In the genomic region with DNA sequence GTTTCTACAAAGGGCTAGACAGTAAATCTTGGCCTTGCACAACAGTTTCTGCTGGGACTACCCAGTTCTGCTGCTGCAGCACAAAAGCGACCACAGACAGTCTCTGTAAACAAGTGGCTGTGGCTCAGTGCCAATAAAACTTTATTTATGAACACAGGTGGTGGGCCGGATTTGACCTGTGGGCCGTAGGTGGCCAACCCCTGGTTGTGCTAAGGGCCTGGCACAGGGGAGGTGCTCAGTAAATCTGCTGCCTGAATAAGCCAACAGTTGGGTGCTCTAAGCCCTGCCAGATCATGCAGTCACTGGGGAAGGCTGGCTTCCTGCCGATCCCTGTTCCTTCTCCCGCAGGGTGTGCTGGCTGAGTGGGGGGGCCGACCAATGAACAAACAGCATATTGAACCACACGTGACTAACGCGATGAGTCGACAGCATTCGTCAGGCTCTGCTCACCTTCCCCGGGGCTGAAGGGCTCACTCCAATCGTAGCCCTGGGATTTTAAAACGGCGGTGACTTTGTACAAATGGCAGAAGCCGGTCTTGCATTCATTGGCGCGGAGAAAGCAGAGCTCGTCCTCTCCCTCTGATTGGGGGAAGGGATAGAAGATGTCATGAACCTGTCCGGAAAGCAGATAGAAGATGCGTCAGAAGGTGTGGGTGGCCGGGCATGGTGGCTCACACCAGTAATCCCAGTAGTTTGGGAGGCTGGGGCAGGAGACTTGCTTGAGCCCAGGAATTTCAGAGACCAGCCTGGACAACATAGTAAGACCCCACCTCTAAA, we compare ENCODE assay signal across 1 cellular context.
TF ChIP-seq lines count a peak whose summit lies in the region.

No MANE protein-coding gene starts in this region.

TF ChIP-seq in HEK293, 187 proteins besides CTCF, POLR2A, EP300 and RAD21 (continued from another document and continues in another):
- TF ChIP-seq, protein P1, sequence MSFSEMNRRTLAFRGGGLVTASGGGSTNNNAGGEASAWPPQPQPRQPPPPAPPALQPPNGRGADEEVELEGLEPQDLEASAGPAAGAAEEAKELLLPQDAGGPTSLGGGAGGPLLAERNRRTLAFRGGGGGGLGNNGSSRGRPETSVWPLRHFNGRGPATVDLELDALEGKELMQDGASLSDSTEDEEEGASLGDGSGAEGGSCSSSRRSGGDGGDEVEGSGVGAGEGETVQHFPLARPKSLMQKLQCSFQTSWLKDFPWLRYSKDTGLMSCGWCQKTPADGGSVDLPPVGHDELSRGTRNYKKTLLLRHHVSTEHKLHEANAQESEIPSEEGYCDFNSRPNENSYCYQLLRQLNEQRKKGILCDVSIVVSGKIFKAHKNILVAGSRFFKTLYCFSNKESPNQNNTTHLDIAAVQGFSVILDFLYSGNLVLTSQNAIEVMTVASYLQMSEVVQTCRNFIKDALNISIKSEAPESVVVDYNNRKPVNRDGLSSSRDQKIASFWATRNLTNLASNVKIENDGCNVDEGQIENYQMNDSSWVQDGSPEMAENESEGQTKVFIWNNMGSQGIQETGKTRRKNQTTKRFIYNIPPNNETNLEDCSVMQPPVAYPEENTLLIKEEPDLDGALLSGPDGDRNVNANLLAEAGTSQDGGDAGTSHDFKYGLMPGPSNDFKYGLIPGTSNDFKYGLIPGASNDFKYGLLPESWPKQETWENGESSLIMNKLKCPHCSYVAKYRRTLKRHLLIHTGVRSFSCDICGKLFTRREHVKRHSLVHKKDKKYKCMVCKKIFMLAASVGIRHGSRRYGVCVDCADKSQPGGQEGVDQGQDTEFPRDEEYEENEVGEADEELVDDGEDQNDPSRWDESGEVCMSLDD (tag by site-specific recombination; IDR thresholded peaks at IDR 0.05): no peak
- no peak for TF ChIP-seq ZNF629 (tag by site-specific recombination; IDR thresholded peaks at IDR 0.05)
- no peak for TF ChIP-seq PRDM1 (tag by site-specific recombination; IDR thresholded peaks at IDR 0.05)
- TF ChIP-seq EGR2 (tag by site-specific recombination; IDR thresholded peaks at IDR 0.05; ENCODE audit: low read depth): peak; percentile 43; the same call in 1 of the 2 replicates
- no peak for TF ChIP-seq ZNF791 (tag by site-specific recombination; IDR thresholded peaks at IDR 0.05)
- TF ChIP-seq, protein P2, sequence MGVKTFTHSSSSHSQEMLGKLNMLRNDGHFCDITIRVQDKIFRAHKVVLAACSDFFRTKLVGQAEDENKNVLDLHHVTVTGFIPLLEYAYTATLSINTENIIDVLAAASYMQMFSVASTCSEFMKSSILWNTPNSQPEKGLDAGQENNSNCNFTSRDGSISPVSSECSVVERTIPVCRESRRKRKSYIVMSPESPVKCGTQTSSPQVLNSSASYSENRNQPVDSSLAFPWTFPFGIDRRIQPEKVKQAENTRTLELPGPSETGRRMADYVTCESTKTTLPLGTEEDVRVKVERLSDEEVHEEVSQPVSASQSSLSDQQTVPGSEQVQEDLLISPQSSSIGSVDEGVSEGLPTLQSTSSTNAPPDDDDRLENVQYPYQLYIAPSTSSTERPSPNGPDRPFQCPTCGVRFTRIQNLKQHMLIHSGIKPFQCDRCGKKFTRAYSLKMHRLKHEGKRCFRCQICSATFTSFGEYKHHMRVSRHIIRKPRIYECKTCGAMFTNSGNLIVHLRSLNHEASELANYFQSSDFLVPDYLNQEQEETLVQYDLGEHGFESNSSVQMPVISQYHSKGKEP (tag by site-specific recombination; IDR thresholded peaks at IDR 0.05): no peak
- no peak for TF ChIP-seq ZNF530 (tag by site-specific recombination; IDR thresholded peaks at IDR 0.05; ENCODE audit: low read depth)
- TF ChIP-seq KLF10 (tag by site-specific recombination; IDR thresholded peaks at IDR 0.05): no peak
- no peak for TF ChIP-seq ZNF155 (tag by site-specific recombination; IDR thresholded peaks at IDR 0.05)
- TF ChIP-seq ZNF514 (tag by site-specific recombination; IDR thresholded peaks at IDR 0.05): no peak
- TF ChIP-seq REPIN1 (tag by site-specific recombination; IDR thresholded peaks at IDR 0.05; ENCODE audit: low read depth): no peak
- TF ChIP-seq, protein P3, sequence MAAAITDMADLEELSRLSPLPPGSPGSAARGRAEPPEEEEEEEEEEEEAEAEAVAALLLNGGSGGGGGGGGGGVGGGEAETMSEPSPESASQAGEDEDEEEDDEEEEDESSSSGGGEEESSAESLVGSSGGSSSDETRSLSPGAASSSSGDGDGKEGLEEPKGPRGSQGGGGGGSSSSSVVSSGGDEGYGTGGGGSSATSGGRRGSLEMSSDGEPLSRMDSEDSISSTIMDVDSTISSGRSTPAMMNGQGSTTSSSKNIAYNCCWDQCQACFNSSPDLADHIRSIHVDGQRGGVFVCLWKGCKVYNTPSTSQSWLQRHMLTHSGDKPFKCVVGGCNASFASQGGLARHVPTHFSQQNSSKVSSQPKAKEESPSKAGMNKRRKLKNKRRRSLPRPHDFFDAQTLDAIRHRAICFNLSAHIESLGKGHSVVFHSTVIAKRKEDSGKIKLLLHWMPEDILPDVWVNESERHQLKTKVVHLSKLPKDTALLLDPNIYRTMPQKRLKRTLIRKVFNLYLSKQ (tag by site-specific recombination; IDR thresholded peaks at IDR 0.05; ENCODE audit: borderline replicate concordance): no peak
- no peak for TF ChIP-seq MYNN (tag by site-specific recombination; IDR thresholded peaks at IDR 0.05; ENCODE audit: borderline replicate concordance)
- no peak for TF ChIP-seq ZNF394 (tag by site-specific recombination; IDR thresholded peaks at IDR 0.05; ENCODE audit: borderline replicate concordance)
- no peak for TF ChIP-seq KLF9 (tag by site-specific recombination; IDR thresholded peaks at IDR 0.05; ENCODE audit: low read depth)
- TF ChIP-seq ZNF521 (tag by site-specific recombination; IDR thresholded peaks at IDR 0.05): no peak
- TF ChIP-seq ZBTB7A (tag by site-specific recombination; IDR thresholded peaks at IDR 0.05; ENCODE audit: low read depth): no peak
- TF ChIP-seq SCRT2 (tag by site-specific recombination; IDR thresholded peaks at IDR 0.05): peak; percentile 96
- TF ChIP-seq ZNF510 (tag by site-specific recombination; IDR thresholded peaks at IDR 0.05; ENCODE audit: insufficient replicate concordance): no peak
- TF ChIP-seq ZNF157 (tag by site-specific recombination; IDR thresholded peaks at IDR 0.05): no peak
- TF ChIP-seq ZNF623 (tag by site-specific recombination; IDR thresholded peaks at IDR 0.05): no peak
- TF ChIP-seq ZNF626 (tag by site-specific recombination; IDR thresholded peaks at IDR 0.05): no peak
- TF ChIP-seq, protein P4, sequence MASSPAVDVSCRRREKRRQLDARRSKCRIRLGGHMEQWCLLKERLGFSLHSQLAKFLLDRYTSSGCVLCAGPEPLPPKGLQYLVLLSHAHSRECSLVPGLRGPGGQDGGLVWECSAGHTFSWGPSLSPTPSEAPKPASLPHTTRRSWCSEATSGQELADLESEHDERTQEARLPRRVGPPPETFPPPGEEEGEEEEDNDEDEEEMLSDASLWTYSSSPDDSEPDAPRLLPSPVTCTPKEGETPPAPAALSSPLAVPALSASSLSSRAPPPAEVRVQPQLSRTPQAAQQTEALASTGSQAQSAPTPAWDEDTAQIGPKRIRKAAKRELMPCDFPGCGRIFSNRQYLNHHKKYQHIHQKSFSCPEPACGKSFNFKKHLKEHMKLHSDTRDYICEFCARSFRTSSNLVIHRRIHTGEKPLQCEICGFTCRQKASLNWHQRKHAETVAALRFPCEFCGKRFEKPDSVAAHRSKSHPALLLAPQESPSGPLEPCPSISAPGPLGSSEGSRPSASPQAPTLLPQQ (tag by site-specific recombination; IDR thresholded peaks at IDR 0.05): no peak
- TF ChIP-seq ZNF777 (tag by site-specific recombination; IDR thresholded peaks at IDR 0.05; ENCODE audit: borderline replicate concordance): no peak
- peak; percentile 99 for TF ChIP-seq ZIC2 (tag by site-specific recombination; IDR thresholded peaks at IDR 0.05)
- TF ChIP-seq, protein P5, sequence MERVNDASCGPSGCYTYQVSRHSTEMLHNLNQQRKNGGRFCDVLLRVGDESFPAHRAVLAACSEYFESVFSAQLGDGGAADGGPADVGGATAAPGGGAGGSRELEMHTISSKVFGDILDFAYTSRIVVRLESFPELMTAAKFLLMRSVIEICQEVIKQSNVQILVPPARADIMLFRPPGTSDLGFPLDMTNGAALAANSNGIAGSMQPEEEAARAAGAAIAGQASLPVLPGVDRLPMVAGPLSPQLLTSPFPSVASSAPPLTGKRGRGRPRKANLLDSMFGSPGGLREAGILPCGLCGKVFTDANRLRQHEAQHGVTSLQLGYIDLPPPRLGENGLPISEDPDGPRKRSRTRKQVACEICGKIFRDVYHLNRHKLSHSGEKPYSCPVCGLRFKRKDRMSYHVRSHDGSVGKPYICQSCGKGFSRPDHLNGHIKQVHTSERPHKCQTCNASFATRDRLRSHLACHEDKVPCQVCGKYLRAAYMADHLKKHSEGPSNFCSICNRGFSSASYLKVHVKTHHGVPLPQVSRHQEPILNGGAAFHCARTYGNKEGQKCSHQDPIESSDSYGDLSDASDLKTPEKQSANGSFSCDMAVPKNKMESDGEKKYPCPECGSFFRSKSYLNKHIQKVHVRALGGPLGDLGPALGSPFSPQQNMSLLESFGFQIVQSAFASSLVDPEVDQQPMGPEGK (tag by site-specific recombination; IDR thresholded peaks at IDR 0.05): peak; percentile 65
- no peak for TF ChIP-seq ZNF324 (tag by site-specific recombination; IDR thresholded peaks at IDR 0.05)
- no peak for TF ChIP-seq ZNF274 (IDR thresholded peaks at IDR 0.05; ENCODE audit: low read length)
- TF ChIP-seq ZNF274 (tag by site-specific recombination; IDR thresholded peaks at IDR 0.05; ENCODE audit: borderline replicate concordance): no peak
- no peak for TF ChIP-seq ZNF211 (tag by site-specific recombination; IDR thresholded peaks at IDR 0.05; ENCODE audit: low read depth)
- no peak for TF ChIP-seq ZNF529 (tag by site-specific recombination; IDR thresholded peaks at IDR 0.05; ENCODE audit: insufficient replicate concordance)
- no peak for TF ChIP-seq ZNF174 (tag by site-specific recombination; IDR thresholded peaks at IDR 0.05)
- TF ChIP-seq ZNF248 (tag by site-specific recombination; IDR thresholded peaks at IDR 0.05): no peak
- peak; percentile 56 for TF ChIP-seq SP2 (tag by site-specific recombination; IDR thresholded peaks at IDR 0.05)
- no peak for TF ChIP-seq ZNF19 (tag by site-specific recombination; IDR thresholded peaks at IDR 0.05; ENCODE audit: low read depth)
- no peak for TF ChIP-seq ZNF654 (tag by site-specific recombination; IDR thresholded peaks at IDR 0.05; ENCODE audit: low read depth)
- TF ChIP-seq ZFP41 (tag by site-specific recombination; IDR thresholded peaks at IDR 0.05; ENCODE audit: borderline replicate concordance): no peak
- TF ChIP-seq ZNF423 (tag by site-specific recombination; IDR thresholded peaks at IDR 0.05): no peak
- TF ChIP-seq ZNF830 (tag by site-specific recombination; IDR thresholded peaks at IDR 0.05; ENCODE audit: low read depth): no peak
- no peak for TF ChIP-seq ZNF302 (tag by site-specific recombination; IDR thresholded peaks at IDR 0.05; ENCODE audit: low read depth)
- no peak for TF ChIP-seq ZNF585B (tag by site-specific recombination; IDR thresholded peaks at IDR 0.05)
- no peak for TF ChIP-seq ZNF404 (tag by site-specific recombination; IDR thresholded peaks at IDR 0.05)
- TF ChIP-seq, protein P6, sequence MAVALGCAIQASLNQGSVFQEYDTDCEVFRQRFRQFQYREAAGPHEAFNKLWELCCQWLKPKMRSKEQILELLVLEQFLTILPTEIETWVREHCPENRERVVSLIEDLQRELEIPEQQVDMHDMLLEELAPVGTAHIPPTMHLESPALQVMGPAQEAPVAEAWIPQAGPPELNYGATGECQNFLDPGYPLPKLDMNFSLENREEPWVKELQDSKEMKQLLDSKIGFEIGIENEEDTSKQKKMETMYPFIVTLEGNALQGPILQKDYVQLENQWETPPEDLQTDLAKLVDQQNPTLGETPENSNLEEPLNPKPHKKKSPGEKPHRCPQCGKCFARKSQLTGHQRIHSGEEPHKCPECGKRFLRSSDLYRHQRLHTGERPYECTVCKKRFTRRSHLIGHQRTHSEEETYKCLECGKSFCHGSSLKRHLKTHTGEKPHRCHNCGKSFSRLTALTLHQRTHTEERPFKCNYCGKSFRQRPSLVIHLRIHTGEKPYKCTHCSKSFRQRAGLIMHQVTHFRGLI (tag by site-specific recombination; IDR thresholded peaks at IDR 0.05): peak; percentile 53; the same call in 1 of the 2 replicates
- no peak for TF ChIP-seq ZNF48 (tag by site-specific recombination; IDR thresholded peaks at IDR 0.05)
- TF ChIP-seq, protein P7, sequence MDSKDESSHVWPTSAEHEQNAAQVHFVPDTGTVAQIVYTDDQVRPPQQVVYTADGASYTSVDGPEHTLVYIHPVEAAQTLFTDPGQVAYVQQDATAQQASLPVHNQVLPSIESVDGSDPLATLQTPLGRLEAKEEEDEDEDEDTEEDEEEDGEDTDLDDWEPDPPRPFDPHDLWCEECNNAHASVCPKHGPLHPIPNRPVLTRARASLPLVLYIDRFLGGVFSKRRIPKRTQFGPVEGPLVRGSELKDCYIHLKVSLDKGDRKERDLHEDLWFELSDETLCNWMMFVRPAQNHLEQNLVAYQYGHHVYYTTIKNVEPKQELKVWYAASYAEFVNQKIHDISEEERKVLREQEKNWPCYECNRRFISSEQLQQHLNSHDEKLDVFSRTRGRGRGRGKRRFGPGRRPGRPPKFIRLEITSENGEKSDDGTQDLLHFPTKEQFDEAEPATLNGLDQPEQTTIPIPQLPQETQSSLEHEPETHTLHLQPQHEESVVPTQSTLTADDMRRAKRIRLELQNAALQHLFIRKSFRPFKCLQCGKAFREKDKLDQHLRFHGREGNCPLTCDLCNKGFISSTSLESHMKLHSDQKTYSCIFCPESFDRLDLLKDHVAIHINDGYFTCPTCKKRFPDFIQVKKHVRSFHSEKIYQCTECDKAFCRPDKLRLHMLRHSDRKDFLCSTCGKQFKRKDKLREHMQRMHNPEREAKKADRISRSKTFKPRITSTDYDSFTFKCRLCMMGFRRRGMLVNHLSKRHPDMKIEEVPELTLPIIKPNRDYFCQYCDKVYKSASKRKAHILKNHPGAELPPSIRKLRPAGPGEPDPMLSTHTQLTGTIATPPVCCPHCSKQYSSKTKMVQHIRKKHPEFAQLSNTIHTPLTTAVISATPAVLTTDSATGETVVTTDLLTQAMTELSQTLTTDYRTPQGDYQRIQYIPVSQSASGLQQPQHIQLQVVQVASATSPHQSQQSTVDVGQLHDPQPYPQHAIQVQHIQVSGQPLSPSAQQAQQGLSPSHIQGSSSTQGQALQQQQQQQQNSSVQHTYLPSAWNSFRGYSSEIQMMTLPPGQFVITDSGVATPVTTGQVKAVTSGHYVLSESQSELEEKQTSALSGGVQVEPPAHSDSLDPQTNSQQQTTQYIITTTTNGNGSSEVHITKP (tag by site-specific recombination; IDR thresholded peaks at IDR 0.05): no peak
- no peak for TF ChIP-seq ZNF133 (tag by site-specific recombination; IDR thresholded peaks at IDR 0.05)
- no peak for TF ChIP-seq ZNF214 (tag by site-specific recombination; IDR thresholded peaks at IDR 0.05; ENCODE audit: borderline replicate concordance)
- TF ChIP-seq ZSCAN23 (tag by site-specific recombination; IDR thresholded peaks at IDR 0.05): no peak
- TF ChIP-seq RBAK (tag by site-specific recombination; IDR thresholded peaks at IDR 0.05): no peak
- TF ChIP-seq ZFP69B (tag by site-specific recombination; IDR thresholded peaks at IDR 0.05): no peak
- no peak for TF ChIP-seq TRIM28 (IDR thresholded peaks at IDR 0.05; ENCODE audit: borderline replicate concordance, low read length)
- TF ChIP-seq SALL2 (tag by site-specific recombination; IDR thresholded peaks at IDR 0.05; ENCODE audit: borderline replicate concordance): no peak
- TF ChIP-seq ZNF138 (tag by site-specific recombination; IDR thresholded peaks at IDR 0.05; ENCODE audit: borderline replicate concordance): no peak
